Comparison of ENCODE assay signal across 9 cellular contexts in genomic region chr13:61410669-61411297, GRCh38. TPM values are rescaled to one million over a fixed set of nuclear protein-coding genes. Genes with fewer than 3 reads are reported as not detected.
DNase-seq lines count a peak whose midpoint lies in the region; ATAC-seq and TF ChIP-seq lines count a peak whose summit lies in the region.
"Had no signal": no experiment of that assay in that cellular context is flagged by ENCODE, and none has a peak within 500 bp of the region (broad histone marks: within the 10 kb centered on the region; RNA-seq: fewer than 3 reads in every experiment).

No MANE protein-coding gene starts in this region.

- intact Hi-C loops in aorta (cut with DNase I) (loop anchor here (5.0 to 10.0 kb wide), 3 partner anchors 283 to 966 kb away; no protein-coding TSS in a partner anchor), stomach (cut with DNase I; ENCODE audit: low total_unique reads) (no loop called here)

- CTCF ChIA-PET in RWPE1 (lab: Yijun Ruan, JAX), result interaction anchor here (0.6 to 0.8 kb wide), 6 partner anchors 12 to 967 kb away, joined by 3 to 4 read pairs (median 4); no protein-coding TSS in a partner anchor

- no peak for ATAC-seq in gastroesophageal sphincter
- ATAC-seq in aorta (ENCODE audit: low FRiP score), result no peak

- H3K4me1 ChIP-seq in GM23248 (ENCODE audit: insufficient read depth) (no peaks in the 10 kb centered on the region), gastroesophageal sphincter (peaks cover 0 to 13% (median 4%) of the 10 kb centered on the region in 3 donors), aorta (ENCODE audit: control insufficient read depth in 1 of 2, insufficient read depth in 2 of 2, low read length in 2 of 2) (no peaks in the 10 kb centered on the region), stomach (peaks cover 0 to 27% (median 25%) of the 10 kb centered on the region in 4 donors)

- H3K27me3 ChIP-seq in GM23248 (replicated peaks; ENCODE audit: insufficient read depth), result peaks cover 10% of the 10 kb centered on the region; the same call in 1 of the 2 replicates
- peaks cover 21% of the 10 kb centered on the region for H3K27me3 ChIP-seq in gastroesophageal sphincter
- no peaks in the 10 kb centered on the region for H3K27me3 ChIP-seq in aorta (ENCODE audit: control insufficient read depth in 1 of 2, insufficient read depth in 2 of 2, low read length in 1 of 2)
- H3K27me3 ChIP-seq in stomach, result peaks cover 2 to 35% (median 17%) of the 10 kb centered on the region in 3 donors

- no peaks in the 10 kb centered on the region for H3K9me2 ChIP-seq in GM23248 (ENCODE audit: insufficient read depth)

- H2AFZ ChIP-seq in GM23248, result no peak overlapping the region

- H3K79me2 ChIP-seq in GM23248 (ENCODE audit: insufficient read depth), result no peaks in the 10 kb centered on the region

- H3F3A ChIP-seq in GM23248 (ENCODE audit: insufficient read depth), result no peaks in the 10 kb centered on the region

- TF ChIP-seq CTCF in RWPE1 (conservative IDR thresholded peaks at IDR 0.05; ENCODE audit: low read depth) (peak; percentile 63), gastroesophageal sphincter (IDR thresholded peaks at IDR 0.05) (peak; percentile 27 to 51 (median 32)), stomach (IDR thresholded peaks at IDR 0.05) (peak in 3 of 7 experiments; percentile 11 to 22 (median 18))

- no peak for TF ChIP-seq POLR2A in gastroesophageal sphincter (IDR thresholded peaks at IDR 0.05)
- TF ChIP-seq POLR2A in stomach (IDR thresholded peaks at IDR 0.05), result no peak

- in situ Hi-C loops in GM23248 (cut with MboI), result loop anchor here (25.0 kb wide), 1 partner anchor 948 kb away; no protein-coding TSS in a partner anchor

- H3K27ac ChIP-seq in GM23248 (no peak overlapping the region), RWPE1 (no peak overlapping the region), gastroesophageal sphincter (no peak overlapping the region), aorta (ENCODE audit: low read depth in 1 of 2, low read length in 2 of 2) (no peak overlapping the region), stomach (no peak overlapping the region)

- H3K9ac ChIP-seq in GM23248, result no peak overlapping the region

- TF ChIP-seq EP300 in gastroesophageal sphincter (IDR thresholded peaks at IDR 0.05), result no peak
- TF ChIP-seq EP300 in stomach (IDR thresholded peaks at IDR 0.05), result no peak

- POLR2A ChIA-PET in RWPE1 (lab: Yijun Ruan, JAX; ENCODE audit: low non-redundant PET), result no interaction called here

- no peak overlapping the region for H3K4me2 ChIP-seq in GM23248 (ENCODE audit: unreplicated experiment)

- H4K20me1 ChIP-seq in GM23248 (ENCODE audit: insufficient read depth), result no peaks in the 10 kb centered on the region

- H3K4me3 ChIP-seq in GM23248, result no peak overlapping the region
- no peak overlapping the region for H3K4me3 ChIP-seq in gastroesophageal sphincter
- H3K4me3 ChIP-seq in aorta (ENCODE audit: low read length in 2 of 2), result no peak overlapping the region
- H3K4me3 ChIP-seq in stomach, result no peak overlapping the region

- DNase-seq in AG08396 (ENCODE audit: low spot score) (peak; percentile 8), GM23248 (peak; percentile 32), RWPE1 (ENCODE audit: low spot score) (peak; percentile 11), hypothalamus (lab: John Stamatoyannopoulos, UW) (no peak), aorta (no peak), stomach (no peak)
- no peak for DNase-seq in stimulated activated CD4-positive, alpha-beta T cell treated with anti-CD3 and anti-CD28 coated beads, Interleukin-4, amount 100 ng/mL, for 24 hours

- no peaks in the 10 kb centered on the region for H3K9me3 ChIP-seq in GM23248 (ENCODE audit: low read depth)
- H3K9me3 ChIP-seq in gastroesophageal sphincter, result no peaks in the 10 kb centered on the region
- no peaks in the 10 kb centered on the region for H3K9me3 ChIP-seq in aorta (ENCODE audit: control insufficient read depth, low read length)
- no peaks in the 10 kb centered on the region for H3K9me3 ChIP-seq in stomach

- WGBS in GM23248 (ENCODE audit: low coverage in 1 of 2, low lambda C conversion rate in 2 of 2, missing lambda C conversion rate in 2 of 2), 2 experiments, result 14 to 23% methylated on average over 1 of the region's 1 CpG
- WGBS in gastroesophageal sphincter (ENCODE audit: low coverage in 1 of 2), 2 donors, result 100% methylated on average over 1 of the region's 1 CpG
- 97% methylated on average over 1 of the region's 1 CpG for WGBS in aorta, 2 donors
- 92 to 100% (median 97%) methylated on average over 1 of the region's 1 CpG for WGBS in stomach, 5 donors

- no peaks in the 10 kb centered on the region for H3K36me3 ChIP-seq in GM23248 (ENCODE audit: low read depth)
- no peaks in the 10 kb centered on the region for H3K36me3 ChIP-seq in gastroesophageal sphincter
- no peaks in the 10 kb centered on the region for H3K36me3 ChIP-seq in aorta (ENCODE audit: control insufficient read depth in 1 of 2, insufficient read depth in 2 of 2, low read length in 1 of 2)
- no peaks in the 10 kb centered on the region for H3K36me3 ChIP-seq in stomach

RNA-seq across cellular contexts. Expression of gene PCDH20, which starts 4.9 kb away (rescaled TPM):
- under 0.01 TPM in 1 of 2 replicates, not detected in the other for total RNA-seq in GM23248 (2014; rRNA removed; shearing (Covaris generic))
- polyA plus RNA-seq in GM23248 (2016; fragmentation: Nextera tagmentation; extraction: Ambion mirVana), result not detected in 2 replicates
- 10 to 100 TPM in 3 of 4 donors, 1 to 10 TPM in 1; 9.2 to 26.9 (median 16.4) TPM for total RNA-seq in gastroesophageal sphincter
- 10 to 100 TPM in 1 of 2 donors, 1 to 10 TPM in 1; 5.4 to 30.1 TPM for total RNA-seq in aorta
- 1 to 10 TPM in 1 of 2 donors, under 1 TPM in 1; 0.67 to 1.5 TPM for polyA plus RNA-seq in aorta
- 10 to 100 TPM in 1 of 5 donors, 1 to 10 TPM in 2, under 1 TPM in 1, not detected in 1; 0.58 to 18.0 (median 4.1) TPM for total RNA-seq in stomach
- polyA plus RNA-seq in stomach, result under 1 TPM in 2 of 3 donors, not detected in 1; 0.53 to 0.68 TPM
- total RNA-seq: RPMI7951 had no signal

Comparison
In these comparisons a context has a peak if more than half of its experiments do, and no peak if none do; other contexts are left out.
1. DNase-seq: peak in AG08396 (single experiment), GM23248 (single experiment) and RWPE1 (single experiment); none in hypothalamus (0 of 51), aorta (0 of 2), stimulated activated CD4-positive, alpha-beta T cell treated with anti-CD3 and anti-CD28 coated beads, Interleukin-4, amount 100 ng/mL, for 24 hours (single experiment) and stomach (single experiment).